Comparison of ENCODE assay signal across 8 cellular contexts in genomic region chr16:14632693-14633569, GRCh38. TPM values are rescaled to one million over a fixed set of nuclear protein-coding genes. Genes with fewer than 3 reads are reported as not detected.
A peak's percentile ranks its signal among the peaks of the same experiment; 100 is the strongest.
DNase-seq lines count a peak whose midpoint lies in the region; ATAC-seq and TF ChIP-seq lines count a peak whose summit lies in the region.

TSS of gene BFAR (plus strand) at chr16:14632951. CDS start at chr16:14644347, 11,396 bp downstream.

- H3K36me3 ChIP-seq in SK-N-SH (replicated peaks in 1 of 2; ENCODE audit: control insufficient read depth in 1 of 2, insufficient read depth in 2 of 2, low read length in 1 of 2) (peaks cover 0 to 17% of the 10 kb centered on the region in 2 experiments), suprapubic skin (no peaks in the 10 kb centered on the region)

- POLR2A ChIA-PET in SK-N-SH (lab: Yijun Ruan, JAX) = interaction anchor here (0.9 kb wide), 1 partner anchor 40 kb away, joined by 3 read pairs; no protein-coding TSS in a partner anchor

- peak within 1 kb of the TSS; percentile 91 for H2AFZ ChIP-seq in SK-N-SH (ENCODE audit: low read depth)

- peak within 1 kb of the TSS; percentile 96 for H3K4me2 ChIP-seq in SK-N-SH

- peak; percentile 73 for ATAC-seq in HG02571 (IDR thresholded peaks at IDR 0.05; ENCODE audit: unreplicated experiment)

- TF ChIP-seq CTCF in SK-N-SH (IDR thresholded peaks at IDR 0.05) (no peak), suprapubic skin (IDR thresholded peaks at IDR 0.05) (no peak)

- no peaks in the 10 kb centered on the region for H3K9me3 ChIP-seq in SK-N-SH
- no peaks in the 10 kb centered on the region for H3K9me3 ChIP-seq in suprapubic skin

- no peak for TF ChIP-seq EP300 in SK-N-SH (IDR thresholded peaks at IDR 0.05; ENCODE audit: borderline replicate concordance in 1 of 2, low read depth in 1 of 2, low read length in 1 of 2)
- TF ChIP-seq EP300 in suprapubic skin (IDR thresholded peaks at IDR 0.05) = no peak

- peak; percentile 95 for DNase-seq in GM04504 (ENCODE audit: low read depth)
- DNase-seq in NCI-H1048 (lab: John Stamatoyannopoulos, UW) = peak; percentile 63
- peak; percentile 94 for DNase-seq in SK-N-SH
- DNase-seq in activated naive CD4-positive, alpha-beta T cell treated with anti-CD3 and anti-CD28 coated beads, Interleukin-2, amount 50 U/mL, for 16 hours = peak; percentile 99
- DNase-seq in germinal center (ENCODE audit: low spot score) = peak; percentile 97
- DNase-seq in nucleus accumbens (lab: John Stamatoyannopoulos, UW) = peak; percentile 61 to 99 (median 97)
- DNase-seq in suprapubic skin (ENCODE audit: low spot score in 2 of 2) = peak; percentile 100

- H3K4me1 ChIP-seq in SK-N-SH (ENCODE audit: control insufficient read depth in 1 of 2, insufficient read depth in 2 of 2, low read depth in 1 of 2, low read length in 1 of 2) (peaks cover 12 to 17% of the 10 kb centered on the region in 2 experiments; a peak in 3 of 4 replicates), suprapubic skin (peaks cover 64% of the 10 kb centered on the region)

- peak within 1 kb of the TSS; percentile 88 to 98 for H3K4me3 ChIP-seq in SK-N-SH (ENCODE audit: low read depth in 2 of 2, low read length in 1 of 2)
- H3K4me3 ChIP-seq in suprapubic skin = peak within 1 kb of the TSS; percentile 97

- H3K27me3 ChIP-seq in SK-N-SH (ENCODE audit: insufficient read depth) = no peaks in the 10 kb centered on the region
- no peaks in the 10 kb centered on the region for H3K27me3 ChIP-seq in suprapubic skin

- peaks cover 45% of the 10 kb centered on the region for H4K20me1 ChIP-seq in SK-N-SH (ENCODE audit: insufficient read depth)

- TF ChIP-seq POLR2A in suprapubic skin (IDR thresholded peaks at IDR 0.05) = peak in 1 of 2 donors; percentile 98

- H3K9ac ChIP-seq in SK-N-SH = peak within 1 kb of the TSS; percentile 98

- CTCF ChIA-PET in SK-N-SH (lab: Yijun Ruan, JAX) = no interaction called here

- peaks cover 73% of the 10 kb centered on the region for H3K79me2 ChIP-seq in SK-N-SH (ENCODE audit: insufficient read depth)

- H3F3A ChIP-seq in SK-N-SH (replicated peaks; ENCODE audit: insufficient read depth) = peaks cover 11% of the 10 kb centered on the region

- under 1% methylated on average over 28 of the region's 69 CpGs for WGBS in SK-N-SH (ENCODE audit: low lambda C conversion rate)
- under 1% methylated on average over 49 of the region's 69 CpGs for WGBS in suprapubic skin

- no peaks in the 10 kb centered on the region for H3K9me2 ChIP-seq in SK-N-SH

- TF ChIP-seq RAD21 in SK-N-SH (IDR thresholded peaks at IDR 0.05; ENCODE audit: low read length) = no peak

- H3K27ac ChIP-seq in SK-N-SH (ENCODE audit: low read depth in 2 of 2, low read length in 1 of 2) = peak within 1 kb of the TSS; percentile 77 to 90
- peak within 1 kb of the TSS; percentile 98 for H3K27ac ChIP-seq in suprapubic skin

TF ChIP-seq in SK-N-SH, 30 proteins besides CTCF, POLR2A, EP300 and RAD21 (continues in another document):
- TF ChIP-seq IRF3 (IDR thresholded peaks at IDR 0.05; ENCODE audit: low read depth, low read length) (no peak), POLR2AphosphoS5 (IDR thresholded peaks at IDR 0.05; ENCODE audit: low read depth, low read length) (peak; percentile 100), ZBTB33 (IDR thresholded peaks at IDR 0.05; ENCODE audit: borderline replicate concordance, low read depth) (no peak; the same call in 1 of the 2 replicates), YY1 (IDR thresholded peaks at IDR 0.05; ENCODE audit: low read depth) (no peak), GABPA (IDR thresholded peaks at IDR 0.05; ENCODE audit: low read depth) (peak; percentile 84), NFIC (IDR thresholded peaks at IDR 0.05; ENCODE audit: borderline replicate concordance) (no peak), MAX (IDR thresholded peaks at IDR 0.05; ENCODE audit: low read depth) (peak; percentile 83), USF1 (IDR thresholded peaks at IDR 0.05; ENCODE audit: borderline replicate concordance, low read depth) (peak; percentile 65; the same call in 1 of the 2 replicates), FOSL2 (IDR thresholded peaks at IDR 0.05; ENCODE audit: borderline replicate concordance, low read depth) (no peak), NRF1 (IDR thresholded peaks at IDR 0.05; ENCODE audit: low read depth, low read length) (peak; percentile 55; the same call in 1 of the 2 replicates), EZH2phosphoT487 (IDR thresholded peaks at IDR 0.05; ENCODE audit: borderline replicate concordance, low read depth) (no peak), SMC3 (IDR thresholded peaks at IDR 0.05; ENCODE audit: low read depth, low read length) (no peak), MEF2A (IDR thresholded peaks at IDR 0.05; ENCODE audit: borderline replicate concordance, low read depth) (no peak), TAF1 (IDR thresholded peaks at IDR 0.05; ENCODE audit: borderline replicate concordance, low read depth, low read length) (peak; percentile 97), GATA2 (CRISPR knock-in tag; IDR thresholded peaks at IDR 0.05) (no peak), RFX5 (IDR thresholded peaks at IDR 0.05; ENCODE audit: low read length) (no peak), SIN3A (IDR thresholded peaks at IDR 0.05; ENCODE audit: borderline replicate concordance, low read depth, low read length) (peak; percentile 54; the same call in 1 of the 2 replicates), JUND (IDR thresholded peaks at IDR 0.05) (no peak), ELF1 (IDR thresholded peaks at IDR 0.05) (peak; percentile 69; the same call in 1 of the 2 replicates), PBX3 (IDR thresholded peaks at IDR 0.05) (peak; percentile 43; the same call in 1 of the 2 replicates), FOXJ3 (CRISPR knock-in tag; IDR thresholded peaks at IDR 0.05) (no peak), RXRA (IDR thresholded peaks at IDR 0.05; ENCODE audit: borderline replicate concordance, low read depth) (no peak), FOXM1 (IDR thresholded peaks at IDR 0.05; ENCODE audit: low read depth) (no peak), TEAD4 (IDR thresholded peaks at IDR 0.05; ENCODE audit: borderline replicate concordance, insufficient read depth) (no peak), TCF12 (IDR thresholded peaks at IDR 0.05) (no peak), RCOR1 (IDR thresholded peaks at IDR 0.05; ENCODE audit: low read length) (peak; percentile 36; the same call in 1 of the 2 replicates)
- TF ChIP-seq, protein P1, sequence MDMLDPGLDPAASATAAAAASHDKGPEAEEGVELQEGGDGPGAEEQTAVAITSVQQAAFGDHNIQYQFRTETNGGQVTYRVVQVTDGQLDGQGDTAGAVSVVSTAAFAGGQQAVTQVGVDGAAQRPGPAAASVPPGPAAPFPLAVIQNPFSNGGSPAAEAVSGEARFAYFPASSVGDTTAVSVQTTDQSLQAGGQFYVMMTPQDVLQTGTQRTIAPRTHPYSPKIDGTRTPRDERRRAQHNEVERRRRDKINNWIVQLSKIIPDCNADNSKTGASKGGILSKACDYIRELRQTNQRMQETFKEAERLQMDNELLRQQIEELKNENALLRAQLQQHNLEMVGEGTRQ (IDR thresholded peaks at IDR 0.05; ENCODE audit: borderline replicate concordance, low read depth, low read length) = no peak; the same call in 1 of the 2 replicates

RNA-seq across cellular contexts. Expression of gene BFAR, which starts in this region (rescaled TPM):
- 48.3 and 67.5 TPM in 2 replicates for polyA plus RNA-seq in SK-N-SH (2012; rRNA removed)
- polyA plus RNA-seq in SK-N-SH (2012; cell fraction: cytosol; rRNA removed) = 66.9 and 70.9 TPM in 2 replicates
- 22.5 and 37.6 TPM in 2 replicates for polyA plus RNA-seq in SK-N-SH (2012; cell fraction: nucleus; rRNA removed)
- total RNA-seq in suprapubic skin = 10 to 100 TPM; 41.6 to 51.4 (median 44.8) TPM

Comparison
In these comparisons a context has a peak if more than half of its experiments do, and no peak if none do; other contexts are left out.
1. Peak in every context shown above with its lines: DNase-seq, ATAC-seq, H3K4me3 ChIP-seq and H3K27ac ChIP-seq.